Comparison of ENCODE assay signal across 1 cellular context in genomic region chr7:134995239-134996096, GRCh38.
TF ChIP-seq lines count a peak whose summit lies in the region.

No MANE protein-coding gene starts in this region.

TF ChIP-seq in GM12878, 131 proteins besides CTCF, POLR2A, EP300 and RAD21 (continued from another document and continues in another):
- peak; percentile 71; the same call in 1 of the 2 replicates for TF ChIP-seq CHD2 (IDR thresholded peaks at IDR 0.05; ENCODE audit: borderline replicate concordance, low read depth, low read length)
- TF ChIP-seq RELB (IDR thresholded peaks at IDR 0.05; ENCODE audit: low read depth) = peak; percentile 98
- peak; percentile 37; the same call in 1 of the 2 replicates for TF ChIP-seq CBFB (IDR thresholded peaks at IDR 0.05; ENCODE audit: low read depth)
- no peak for TF ChIP-seq IRF3 (IDR thresholded peaks at IDR 0.05)
- 0 out of 2 replicates have a peak, but pooled peaks have one; percentile 26 for TF ChIP-seq YBX1 (IDR thresholded peaks at IDR 0.05)
- TF ChIP-seq GABPA (IDR thresholded peaks at IDR 0.05; ENCODE audit: low read depth) = no peak
- peak; percentile 38 for TF ChIP-seq PKNOX1 (IDR thresholded peaks at IDR 0.05)
- peak; percentile 97 to 98 for TF ChIP-seq IKZF2 (IDR thresholded peaks at IDR 0.05)
- TF ChIP-seq STAT1 (conservative IDR thresholded peaks at IDR 0.05) = peak; percentile 87; the same call in 1 of the 2 replicates
- peak; percentile 50 to 77; a peak in 2 of 4 replicates for TF ChIP-seq BHLHE40 (IDR thresholded peaks at IDR 0.05; ENCODE audit: borderline replicate concordance in 1 of 2, low read depth in 2 of 2, low read length in 1 of 2)
- TF ChIP-seq RFX5 (IDR thresholded peaks at IDR 0.05; ENCODE audit: low read depth, low read length) = 0 out of 2 replicates have a peak, but pooled peaks have one; percentile 13
- no peak for TF ChIP-seq USF2 (IDR thresholded peaks at IDR 0.05; ENCODE audit: borderline replicate concordance, low read depth, low read length)
- TF ChIP-seq TCF7 (IDR thresholded peaks at IDR 0.05; ENCODE audit: borderline replicate concordance) = peak; percentile 88
- TF ChIP-seq CEBPB (IDR thresholded peaks at IDR 0.05; ENCODE audit: borderline replicate concordance in 1 of 2, low read depth in 2 of 2, low read length in 2 of 2) = 0 out of 4 replicates have a peak, but pooled peaks of 1 of the 2 experiments have one; percentile 42
- 0 out of 2 replicates have a peak, but pooled peaks have one; percentile 47 for TF ChIP-seq DPF2 (IDR thresholded peaks at IDR 0.05)
- no peak for TF ChIP-seq HDAC2 (IDR thresholded peaks at IDR 0.05)
- TF ChIP-seq MTA3 (IDR thresholded peaks at IDR 0.05; ENCODE audit: borderline replicate concordance, low read length) = no peak; the same call in 1 of the 2 replicates
- peak; percentile 95 for TF ChIP-seq HDGF (IDR thresholded peaks at IDR 0.05)
- no peak for TF ChIP-seq PAX8 (IDR thresholded peaks at IDR 0.05)
- TF ChIP-seq CBX5 (IDR thresholded peaks at IDR 0.05; ENCODE audit: low read depth) = peak; percentile 33; the same call in 1 of the 2 replicates
- no peak for TF ChIP-seq ESRRA (IDR thresholded peaks at IDR 0.05; ENCODE audit: low read length)
- TF ChIP-seq KDM1A (IDR thresholded peaks at IDR 0.05; ENCODE audit: borderline replicate concordance) = no peak
- TF ChIP-seq E2F8 (IDR thresholded peaks at IDR 0.05; ENCODE audit: low read depth, partially characterized antibody) = no peak
- no peak for TF ChIP-seq CEBPZ (IDR thresholded peaks at IDR 0.05; ENCODE audit: low read depth, low read length)
- no peak for TF ChIP-seq BACH1 (IDR thresholded peaks at IDR 0.05; ENCODE audit: borderline replicate concordance)
- no peak for TF ChIP-seq ZBTB4 (CRISPR knock-in tag; IDR thresholded peaks at IDR 0.05)
- TF ChIP-seq JUNB (IDR thresholded peaks at IDR 0.05) = peak; percentile 33; the same call in 1 of the 2 replicates
- TF ChIP-seq FOXM1 (IDR thresholded peaks at IDR 0.05; ENCODE audit: low read depth, low read length) = peak; percentile 84
- TF ChIP-seq ZNF384 (IDR thresholded peaks at IDR 0.05; ENCODE audit: borderline replicate concordance, low read depth, low read length) = no peak
- no peak for TF ChIP-seq ZNF592 (IDR thresholded peaks at IDR 0.05)
- TF ChIP-seq RAD51 (IDR thresholded peaks at IDR 0.05) = no peak; the same call in none of the 2 replicates
- 0 out of 2 replicates have a peak, but pooled peaks have one; percentile 9 for TF ChIP-seq ZSCAN29 (IDR thresholded peaks at IDR 0.05)
- TF ChIP-seq JUND (IDR thresholded peaks at IDR 0.05; ENCODE audit: low read depth, low read length) = no peak
- no peak for TF ChIP-seq PML (IDR thresholded peaks at IDR 0.05; ENCODE audit: low read length)
- TF ChIP-seq USF1 (IDR thresholded peaks at IDR 0.05; ENCODE audit: borderline replicate concordance, extremely low read length, insufficient read depth, low read depth, low read length) = no peak
- no peak for TF ChIP-seq ELK1 (IDR thresholded peaks at IDR 0.05; ENCODE audit: low read depth, low read length)
- TF ChIP-seq SP1 (IDR thresholded peaks at IDR 0.05; ENCODE audit: low read depth, low read length) = peak; percentile 16
- TF ChIP-seq ZNF217 (IDR thresholded peaks at IDR 0.05) = no peak
- peak; percentile 72 for TF ChIP-seq POLR2AphosphoS5 (IDR thresholded peaks at IDR 0.05; ENCODE audit: low read length)
